Comparison of ENCODE assay signal across 1 cellular context in the genomic region with DNA sequence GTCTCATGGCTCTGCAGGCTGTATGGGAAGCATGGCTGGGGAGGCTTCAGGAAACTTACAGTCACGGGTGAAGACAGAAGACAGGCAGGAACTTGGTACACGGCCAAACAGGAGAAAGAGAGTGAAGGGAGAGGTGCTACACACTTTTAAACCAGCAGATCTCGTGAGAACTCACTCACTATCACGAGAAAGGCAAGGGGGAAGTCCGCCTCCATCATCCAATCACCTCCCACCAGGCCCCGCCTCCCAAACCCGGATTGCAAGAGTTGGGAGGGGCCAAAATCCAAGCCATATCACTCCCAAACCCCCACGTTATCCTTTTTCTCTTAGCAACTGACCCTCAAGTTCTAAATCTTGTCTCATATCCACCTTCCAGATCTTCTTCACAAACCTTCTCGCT.
TF ChIP-seq lines count a peak whose summit lies in the region.

No MANE protein-coding gene starts in this region.

TF ChIP-seq in SK-N-SH treated with all-trans-retinoic acid at 6 μM for 48 hours, 23 proteins besides CTCF, POLR2A, EP300 and RAD21 (continued from another document):
- TF ChIP-seq, protein P1, sequence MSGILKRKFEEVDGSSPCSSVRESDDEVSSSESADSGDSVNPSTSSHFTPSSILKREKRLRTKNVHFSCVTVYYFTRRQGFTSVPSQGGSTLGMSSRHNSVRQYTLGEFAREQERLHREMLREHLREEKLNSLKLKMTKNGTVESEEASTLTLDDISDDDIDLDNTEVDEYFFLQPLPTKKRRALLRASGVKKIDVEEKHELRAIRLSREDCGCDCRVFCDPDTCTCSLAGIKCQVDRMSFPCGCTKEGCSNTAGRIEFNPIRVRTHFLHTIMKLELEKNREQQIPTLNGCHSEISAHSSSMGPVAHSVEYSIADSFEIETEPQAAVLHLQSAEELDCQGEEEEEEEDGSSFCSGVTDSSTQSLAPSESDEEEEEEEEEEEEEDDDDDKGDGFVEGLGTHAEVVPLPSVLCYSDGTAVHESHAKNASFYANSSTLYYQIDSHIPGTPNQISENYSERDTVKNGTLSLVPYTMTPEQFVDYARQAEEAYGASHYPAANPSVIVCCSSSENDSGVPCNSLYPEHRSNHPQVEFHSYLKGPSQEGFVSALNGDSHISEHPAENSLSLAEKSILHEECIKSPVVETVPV (CRISPR knock-in tag; IDR thresholded peaks at IDR 0.05) = no peak
- TF ChIP-seq, protein P2, sequence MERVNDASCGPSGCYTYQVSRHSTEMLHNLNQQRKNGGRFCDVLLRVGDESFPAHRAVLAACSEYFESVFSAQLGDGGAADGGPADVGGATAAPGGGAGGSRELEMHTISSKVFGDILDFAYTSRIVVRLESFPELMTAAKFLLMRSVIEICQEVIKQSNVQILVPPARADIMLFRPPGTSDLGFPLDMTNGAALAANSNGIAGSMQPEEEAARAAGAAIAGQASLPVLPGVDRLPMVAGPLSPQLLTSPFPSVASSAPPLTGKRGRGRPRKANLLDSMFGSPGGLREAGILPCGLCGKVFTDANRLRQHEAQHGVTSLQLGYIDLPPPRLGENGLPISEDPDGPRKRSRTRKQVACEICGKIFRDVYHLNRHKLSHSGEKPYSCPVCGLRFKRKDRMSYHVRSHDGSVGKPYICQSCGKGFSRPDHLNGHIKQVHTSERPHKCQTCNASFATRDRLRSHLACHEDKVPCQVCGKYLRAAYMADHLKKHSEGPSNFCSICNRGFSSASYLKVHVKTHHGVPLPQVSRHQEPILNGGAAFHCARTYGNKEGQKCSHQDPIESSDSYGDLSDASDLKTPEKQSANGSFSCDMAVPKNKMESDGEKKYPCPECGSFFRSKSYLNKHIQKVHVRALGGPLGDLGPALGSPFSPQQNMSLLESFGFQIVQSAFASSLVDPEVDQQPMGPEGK (CRISPR knock-in tag; IDR thresholded peaks at IDR 0.05; ENCODE audit: borderline replicate concordance) = no peak
- TF ChIP-seq GLIS3 (CRISPR knock-in tag; IDR thresholded peaks at IDR 0.05) (no peak), ZC3H10 (CRISPR knock-in tag; IDR thresholded peaks at IDR 0.05) (no peak), ISL1 (CRISPR knock-in tag; IDR thresholded peaks at IDR 0.05) (no peak), ESRRG (CRISPR knock-in tag; IDR thresholded peaks at IDR 0.05) (no peak)
